In genomic region chr7:112346381-112347060, GRCh38 we compare ENCODE assay signal across 23 cellular contexts.
"Had no signal": no experiment of that assay in that cellular context is flagged by ENCODE, and none has a peak within 500 bp of the region (broad histone marks: within the 10 kb centered on the region; RNA-seq: fewer than 3 reads in every experiment).

No MANE protein-coding gene starts in this region.

- FAIRE-seq: islet of Langerhans, pancreas had no signal

- H3K4me3 ChIP-seq: colonic mucosa, gastroesophageal sphincter, heart left ventricle, left lung, lower lobe of right lung, pancreas, skin epidermis, spleen, transverse colon, upper lobe of right lung, uterus had no signal

- H3K36me3 ChIP-seq: colonic mucosa, pancreas, uterus had no signal

- H3K4me1 ChIP-seq: colonic mucosa, foreskin keratinocyte, gastroesophageal sphincter, left lung, pancreas, spleen, transverse colon, upper lobe of right lung, uterus had no signal

- H3K9me3 ChIP-seq: colonic mucosa, left lung, lower lobe of right lung, pancreas, transverse colon, upper lobe of right lung had no signal

- H3K27me3 ChIP-seq: colonic mucosa, foreskin keratinocyte, gastroesophageal sphincter, heart left ventricle, left lung, pancreas, spleen, transverse colon, upper lobe of right lung, uterus had no signal

- DNase-seq: colonic mucosa; effector CD8-positive, alpha-beta T cell; endodermal cell; foreskin keratinocyte; heart left ventricle; hippocampal formation; left cardiac atrium; left lung; lower lobe of right lung; naive thymus-derived CD8-positive, alpha-beta T cell; occipital lobe; pancreas; spleen; stimulated activated CD4-positive, alpha-beta T cell treated with anti-CD3 and anti-CD28 coated beads, Interleukin-4, amount 100 ng/mL, for 4 hours; stimulated activated naive B cell treated with anti-CD40 and anti-IgM and Interleukin-4, amounts not matched to agents 10 μg/mL and 1 μg/mL and 100 μg/mL, for 72 hours; transverse colon; upper lobe of right lung; uterus had no signal

- H3K27ac ChIP-seq: colonic mucosa, epithelial cell of prostate, foreskin keratinocyte, gastroesophageal sphincter, heart left ventricle, left lung, lower lobe of right lung, pancreas, skin epidermis, spleen, transverse colon, upper lobe of right lung, uterus had no signal

- ATAC-seq: esophagus mucosa; foreskin keratinocyte; gastroesophageal sphincter; left lung; lower lobe of right lung; naive thymus-derived CD8-positive, alpha-beta T cell; pancreas; stimulated activated naive B cell treated with anti-CD40 and anti-IgM and Interleukin-4, amounts not matched to agents 10 μg/mL and 1 μg/mL and 100 μg/mL, for 72 hours; upper lobe of right lung had no signal
